ENCODE assay signal across 2 cellular contexts in the genomic region with DNA sequence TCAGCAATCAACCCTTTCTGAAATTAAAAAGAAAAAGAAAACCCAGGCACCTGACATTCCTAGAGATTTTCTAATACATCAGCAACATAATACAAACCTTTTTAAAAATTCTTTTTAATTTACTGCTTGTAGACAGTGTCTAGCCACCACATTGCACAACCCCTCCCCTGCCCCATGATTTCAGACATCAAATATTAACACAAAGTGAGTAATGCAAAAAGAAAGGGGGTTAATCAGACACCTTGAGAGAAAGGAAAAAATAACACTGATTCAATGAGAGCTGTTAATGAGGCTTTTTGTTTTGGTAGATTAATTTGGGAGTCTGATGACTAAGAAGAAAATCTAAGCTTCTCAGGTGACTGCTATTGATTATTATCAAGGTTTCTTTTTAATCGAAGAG.
TF ChIP-seq lines count a peak whose summit lies in the region.

No MANE protein-coding gene starts in this region.

TF ChIP-seq in liver, 16 proteins besides CTCF, POLR2A, EP300 and RAD21 (continued from another document):
- TF ChIP-seq, protein P1, sequence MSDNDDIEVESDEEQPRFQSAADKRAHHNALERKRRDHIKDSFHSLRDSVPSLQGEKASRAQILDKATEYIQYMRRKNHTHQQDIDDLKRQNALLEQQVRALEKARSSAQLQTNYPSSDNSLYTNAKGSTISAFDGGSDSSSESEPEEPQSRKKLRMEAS (IDR thresholded peaks at IDR 0.05), result no peak

TF ChIP-seq in HepG2, 621 proteins besides CTCF, POLR2A, EP300 and RAD21 (continued from another document):
- no peak for TF ChIP-seq HNRNPK (IDR thresholded peaks at IDR 0.05; ENCODE audit: low read depth, low read length, poor library complexity, severe bottlenecking)
- TF ChIP-seq AGO1 (IDR thresholded peaks at IDR 0.05; ENCODE audit: low read depth, low read length, poor library complexity, severe bottlenecking), result no peak
- TF ChIP-seq, protein P2, sequence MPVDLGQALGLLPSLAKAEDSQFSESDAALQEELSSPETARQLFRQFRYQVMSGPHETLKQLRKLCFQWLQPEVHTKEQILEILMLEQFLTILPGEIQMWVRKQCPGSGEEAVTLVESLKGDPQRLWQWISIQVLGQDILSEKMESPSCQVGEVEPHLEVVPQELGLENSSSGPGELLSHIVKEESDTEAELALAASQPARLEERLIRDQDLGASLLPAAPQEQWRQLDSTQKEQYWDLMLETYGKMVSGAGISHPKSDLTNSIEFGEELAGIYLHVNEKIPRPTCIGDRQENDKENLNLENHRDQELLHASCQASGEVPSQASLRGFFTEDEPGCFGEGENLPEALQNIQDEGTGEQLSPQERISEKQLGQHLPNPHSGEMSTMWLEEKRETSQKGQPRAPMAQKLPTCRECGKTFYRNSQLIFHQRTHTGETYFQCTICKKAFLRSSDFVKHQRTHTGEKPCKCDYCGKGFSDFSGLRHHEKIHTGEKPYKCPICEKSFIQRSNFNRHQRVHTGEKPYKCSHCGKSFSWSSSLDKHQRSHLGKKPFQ (CRISPR knock-in tag; IDR thresholded peaks at IDR 0.05; ENCODE audit: insufficient replicate concordance), result no peak
- TF ChIP-seq, protein P3, sequence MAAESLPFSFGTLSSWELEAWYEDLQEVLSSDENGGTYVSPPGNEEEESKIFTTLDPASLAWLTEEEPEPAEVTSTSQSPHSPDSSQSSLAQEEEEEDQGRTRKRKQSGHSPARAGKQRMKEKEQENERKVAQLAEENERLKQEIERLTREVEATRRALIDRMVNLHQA (CRISPR knock-in tag; IDR thresholded peaks at IDR 0.05), result no peak
- TF ChIP-seq RBAK (CRISPR knock-in tag; IDR thresholded peaks at IDR 0.05), result no peak
- TF ChIP-seq RFXANK (CRISPR knock-in tag; IDR thresholded peaks at IDR 0.05), result no peak
- no peak for TF ChIP-seq ZNF780A (CRISPR knock-in tag; IDR thresholded peaks at IDR 0.05)
- no peak for TF ChIP-seq GATAD2A (CRISPR knock-in tag; IDR thresholded peaks at IDR 0.05)
- TF ChIP-seq JUN (CRISPR knock-in tag; IDR thresholded peaks at IDR 0.05), result no peak
- TF ChIP-seq MXI1 (IDR thresholded peaks at IDR 0.05; ENCODE audit: borderline replicate concordance, low read depth, low read length), result no peak
- TF ChIP-seq ATF1 (CRISPR knock-in tag; IDR thresholded peaks at IDR 0.05), result no peak
- TF ChIP-seq, protein P4, sequence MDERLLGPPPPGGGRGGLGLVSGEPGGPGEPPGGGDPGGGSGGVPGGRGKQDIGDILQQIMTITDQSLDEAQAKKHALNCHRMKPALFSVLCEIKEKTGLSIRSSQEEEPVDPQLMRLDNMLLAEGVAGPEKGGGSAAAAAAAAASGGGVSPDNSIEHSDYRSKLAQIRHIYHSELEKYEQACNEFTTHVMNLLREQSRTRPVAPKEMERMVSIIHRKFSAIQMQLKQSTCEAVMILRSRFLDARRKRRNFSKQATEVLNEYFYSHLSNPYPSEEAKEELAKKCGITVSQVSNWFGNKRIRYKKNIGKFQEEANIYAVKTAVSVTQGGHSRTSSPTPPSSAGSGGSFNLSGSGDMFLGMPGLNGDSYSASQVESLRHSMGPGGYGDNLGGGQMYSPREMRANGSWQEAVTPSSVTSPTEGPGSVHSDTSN (CRISPR knock-in tag; IDR thresholded peaks at IDR 0.05), result no peak
- TF ChIP-seq, protein P5, sequence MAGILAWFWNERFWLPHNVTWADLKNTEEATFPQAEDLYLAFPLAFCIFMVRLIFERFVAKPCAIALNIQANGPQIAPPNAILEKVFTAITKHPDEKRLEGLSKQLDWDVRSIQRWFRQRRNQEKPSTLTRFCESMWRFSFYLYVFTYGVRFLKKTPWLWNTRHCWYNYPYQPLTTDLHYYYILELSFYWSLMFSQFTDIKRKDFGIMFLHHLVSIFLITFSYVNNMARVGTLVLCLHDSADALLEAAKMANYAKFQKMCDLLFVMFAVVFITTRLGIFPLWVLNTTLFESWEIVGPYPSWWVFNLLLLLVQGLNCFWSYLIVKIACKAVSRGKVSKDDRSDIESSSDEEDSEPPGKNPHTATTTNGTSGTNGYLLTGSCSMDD (CRISPR knock-in tag; IDR thresholded peaks at IDR 0.05), result no peak
- TF ChIP-seq TBX3 (IDR thresholded peaks at IDR 0.05; ENCODE audit: borderline replicate concordance), result no peak
